ENCODE assay signal across 1 cellular context in genomic region chr17:61461586-61461966, GRCh38.
TF ChIP-seq lines count a peak whose summit lies in the region.

No MANE protein-coding gene starts in this region.

TF ChIP-seq in H1, 55 proteins besides CTCF, POLR2A, EP300 and RAD21:
- no peak for TF ChIP-seq NANOG (IDR thresholded peaks at IDR 0.05; ENCODE audit: insufficient read depth, low read depth, low read length, poor library complexity, severe bottlenecking)
